ENCODE assay signal across 8 cellular contexts in genomic region chr5:14871573-14872069, GRCh38. TPM values are rescaled to one million over a fixed set of nuclear protein-coding genes. Genes with fewer than 3 reads are reported as not detected.
DNase-seq lines count a peak whose midpoint lies in the region; ATAC-seq and TF ChIP-seq lines count a peak whose summit lies in the region.

Gene ANKH (minus strand): TSS chr5:14871778. CDS start chr5:14871447, 331 bp downstream.

- peak within 1 kb of the TSS; percentile 79 to 94 for H3K9ac ChIP-seq in colonic mucosa (ENCODE audit: low read depth in 2 of 2, low read length in 2 of 2)

- H3K27ac ChIP-seq in colonic mucosa, result peak within 1 kb of the TSS; percentile 85

- peak within 1 kb of the TSS; percentile 70 for H3K4me3 ChIP-seq in colonic mucosa

- TF ChIP-seq CTCF in colonic mucosa (IDR thresholded peaks at IDR 0.05), result no peak

- H3K27me3 ChIP-seq in colonic mucosa, result no peaks in the 10 kb centered on the region

- peak; percentile 94 for DNase-seq in AG08396 (ENCODE audit: low spot score)
- peak; percentile 61 for DNase-seq in NCI-H2196 treated with DMSO at 0.1 percent for 48 hours (lab: John Stamatoyannopoulos, UW; ENCODE audit: unreplicated experiment)
- peak; percentile 78 to 81 for DNase-seq in activated CD4-positive, alpha-beta T cell treated with anti-CD3 and anti-CD28 coated beads for 4 hours
- DNase-seq in colonic mucosa, result peak; percentile 79
- DNase-seq in left kidney (ENCODE audit: low read depth, low spot score), result peak; percentile 92
- DNase-seq in stimulated activated CD4-positive, alpha-beta T cell treated with anti-CD3 and anti-CD28 coated beads, Interleukin-2, amount 100 ng/mL, for 24 hours, result peak; percentile 81 to 85

- no peaks in the 10 kb centered on the region for H3K9me3 ChIP-seq in colonic mucosa

- H3K36me3 ChIP-seq in colonic mucosa, result no peaks in the 10 kb centered on the region

- intact Hi-C loops in colonic mucosa (cut with DNase I), result no loop called here

- ATAC-seq in GM18868 (IDR thresholded peaks at IDR 0.05; ENCODE audit: unreplicated experiment) (peak; percentile 94), HG03103 (IDR thresholded peaks at IDR 0.05; ENCODE audit: low read depth, unreplicated experiment) (peak; percentile 84)

- H3K4me1 ChIP-seq in colonic mucosa, result peaks cover 9% of the 10 kb centered on the region

RNA-seq across cellular contexts. Expression of gene ANKH, which starts in this region (rescaled TPM):
- 100 to 1,000 TPM in 1 of 2 donors, 10 to 100 TPM in 1; 81.8 to 103 TPM for total RNA-seq in colonic mucosa

Comparison
In these comparisons a context has a peak if more than half of its experiments do, and no peak if none do; other contexts are left out.
1. Peak in every context shown above with its lines: DNase-seq, ATAC-seq, H3K4me3 ChIP-seq and H3K27ac ChIP-seq.